Comparison of ENCODE assay signal across 9 cellular contexts in the genomic region with DNA sequence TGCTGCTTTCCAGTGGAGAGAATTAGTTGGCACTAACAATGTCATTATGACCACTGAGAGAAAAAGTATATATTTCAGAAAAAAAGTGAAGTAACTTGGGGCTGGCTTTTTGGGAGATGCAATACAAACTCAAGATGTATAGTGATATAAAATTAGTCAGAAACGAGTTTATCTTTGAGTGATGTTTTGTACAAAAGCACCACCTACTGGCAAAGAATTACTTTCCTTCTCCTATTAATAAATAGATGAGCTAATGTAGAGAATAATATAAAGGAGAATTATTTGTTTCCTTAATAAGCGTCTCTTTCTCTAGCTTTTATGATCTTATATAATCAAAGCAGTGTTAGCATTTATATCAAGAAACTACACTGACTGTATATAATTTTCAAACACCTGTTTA.
A peak's percentile ranks its signal among the peaks of the same experiment; 100 is the strongest.
DNase-seq lines count a peak whose midpoint lies in the region; ATAC-seq, FAIRE-seq and TF ChIP-seq lines count a peak whose summit lies in the region.
"Had no signal": no experiment of that assay in that cellular context is flagged by ENCODE, and none has a peak within 500 bp of the region (broad histone marks: within the 10 kb centered on the region; RNA-seq: fewer than 3 reads in every experiment).

No MANE protein-coding gene starts in this region.

- TF ChIP-seq CTCF in left ventricle myocardium inferior (IDR thresholded peaks at IDR 0.05; ENCODE audit: borderline replicate concordance) (peak; percentile 37), heart right ventricle (IDR thresholded peaks at IDR 0.05) (peak in 3 of 9 donors; percentile 22 to 35 (median 32)), fibroblast of villous mesenchyme (IDR thresholded peaks at IDR 0.05; ENCODE audit: insufficient read depth, low read depth, low read length) (peak; percentile 36)

- H3K36me3 ChIP-seq in left ventricle myocardium inferior (peaks cover 78% of the 10 kb centered on the region), heart right ventricle (peaks cover 0 to 100% (median 44%) of the 10 kb centered on the region in 9 donors)

- no peaks in the 10 kb centered on the region for H3K9me3 ChIP-seq in left ventricle myocardium inferior (replicated peaks)
- no peaks in the 10 kb centered on the region for H3K9me3 ChIP-seq in heart right ventricle

- no peak overlapping the region for H3K4me3 ChIP-seq in left ventricle myocardium inferior
- no peak overlapping the region for H3K4me3 ChIP-seq in heart right ventricle
- H3K4me3 ChIP-seq in fibroblast of villous mesenchyme (ENCODE audit: low read depth, low read length): no peak overlapping the region

- intact Hi-C loops in left ventricle myocardium inferior (cut with micrococcal nuclease): no loop called here
- intact Hi-C loops in heart right ventricle (cut with DNase I): loop anchor here in 6 of 10 donors (10.0 kb wide), 4 partner anchors 1461 to 1681 kb away; a partner anchor contains a TSS
- intact Hi-C loops in posterior cingulate gyrus (cut with DNase I): loop anchor here (5.0 to 10.0 kb wide), 2 partner anchors 942 to 1661 kb away; no protein-coding TSS in a partner anchor

- H3K27me3 ChIP-seq in left ventricle myocardium inferior (ENCODE audit: low read depth) (no peaks in the 10 kb centered on the region), heart right ventricle (no peaks in the 10 kb centered on the region)

- H3K4me1 ChIP-seq in left ventricle myocardium inferior: peaks cover 10% of the 10 kb centered on the region
- peaks cover 0 to 21% (median 0%) of the 10 kb centered on the region in 9 donors for H3K4me1 ChIP-seq in heart right ventricle

- H3K27ac ChIP-seq in left ventricle myocardium inferior (replicated peaks) (no peak overlapping the region), heart right ventricle (no peak overlapping the region)

- no peak for DNase-seq in left ventricle myocardium inferior
- DNase-seq in heart right ventricle: no peak
- peak; percentile 12 for DNase-seq in RPMI7951 (ENCODE audit: low read depth)
- peak; percentile 19 for DNase-seq in fibroblast of villous mesenchyme (ENCODE audit: low read depth)
- DNase-seq in posterior cingulate gyrus: no peak
- no peak for DNase-seq in urothelium cell line (ENCODE audit: low spot score)
- DNase-seq in germinal center (ENCODE audit: low spot score): no peak
- DNase-seq: stimulated activated CD4-positive, alpha-beta T cell treated with anti-CD3 and anti-CD28 coated beads, Interleukin-4, amount 100 ng/mL, for 4 hours had no signal

- WGBS in heart right ventricle, 2 donors: 46 to 50% methylated on average over 2 of the region's 2 CpGs

- ATAC-seq in heart right ventricle: no peak
- ATAC-seq in GM21619 (IDR thresholded peaks at IDR 0.05; ENCODE audit: unreplicated experiment): no peak

- no peak for FAIRE-seq in urothelium cell line (lab: Jason Lieb, UNC)

Comparison
In these comparisons a context has a peak if more than half of its experiments do, and no peak if none do; other contexts are left out.
1. DNase-seq: peak in RPMI7951 (single experiment) and fibroblast of villous mesenchyme (single experiment); none in left ventricle myocardium inferior (single experiment), heart right ventricle (0 of 2), posterior cingulate gyrus (0 of 10), urothelium cell line (single experiment) and germinal center (single experiment).